Comparison of ENCODE assay signal across 8 cellular contexts in genomic region chr17:36602924-36603384, GRCh38. TPM values are rescaled to one million over a fixed set of nuclear protein-coding genes. Genes with fewer than 3 reads are reported as not detected.
DNase-seq lines count a peak whose midpoint lies in the region; ATAC-seq and TF ChIP-seq lines count a peak whose summit lies in the region.

No MANE protein-coding gene starts in this region.

- H3K27ac ChIP-seq in SJSA1 (no peak overlapping the region), trophoblast cell (ENCODE audit: low read depth, low read length) (no peak overlapping the region), upper lobe of right lung (no peak overlapping the region)

- no peak overlapping the region for H3K9ac ChIP-seq in trophoblast cell (ENCODE audit: low read length)

- peak; percentile 82 for TF ChIP-seq CTCF in upper lobe of right lung (IDR thresholded peaks at IDR 0.05)

- no peak overlapping the region for H3K18ac ChIP-seq in trophoblast cell (ENCODE audit: low read length)

- peaks cover 18% of the 10 kb centered on the region for H3K36me3 Mint-ChIP-seq in activated naive CD4-positive, alpha-beta T cell treated with anti-CD3 and anti-CD28 coated beads for 36 hours (ENCODE audit: low read depth)

- no peaks in the 10 kb centered on the region for H3K9me3 Mint-ChIP-seq in activated naive CD4-positive, alpha-beta T cell treated with anti-CD3 and anti-CD28 coated beads for 36 hours

- ATAC-seq in upper lobe of right lung: peak; percentile 42
- no peak for ATAC-seq in HG02840 (IDR thresholded peaks at IDR 0.05; ENCODE audit: low FRiP score, unreplicated experiment)

- no peak overlapping the region for H2BK120ac ChIP-seq in trophoblast cell (ENCODE audit: insufficient read depth, low read length, poor library complexity)

- H3K79me2 ChIP-seq in trophoblast cell (ENCODE audit: control insufficient read depth, insufficient read depth, low read length, poor library complexity): peaks cover 7% of the 10 kb centered on the region

- no peak overlapping the region for H3K27ac Mint-ChIP-seq in activated naive CD4-positive, alpha-beta T cell treated with anti-CD3 and anti-CD28 coated beads for 36 hours

- H3K27me3 Mint-ChIP-seq in activated naive CD4-positive, alpha-beta T cell treated with anti-CD3 and anti-CD28 coated beads for 36 hours (ENCODE audit: low read depth): no peaks in the 10 kb centered on the region

- H2AK5ac ChIP-seq in trophoblast cell (ENCODE audit: low read length): no peak overlapping the region

- H3K23ac ChIP-seq in trophoblast cell (ENCODE audit: low read length): no peak overlapping the region

- no peak overlapping the region for H3K14ac ChIP-seq in trophoblast cell (ENCODE audit: low read length)

- no peak overlapping the region for H2BK5ac ChIP-seq in trophoblast cell (ENCODE audit: low read depth, low read length, poor library complexity)

- peaks cover 14% of the 10 kb centered on the region for H3K4me1 ChIP-seq in SJSA1 (replicated peaks)
- H3K4me1 ChIP-seq in trophoblast cell (ENCODE audit: control insufficient read depth in 1 of 2, insufficient read depth in 2 of 2, low read length in 2 of 2): peaks cover 7 to 12% of the 10 kb centered on the region in 2 experiments
- peaks cover 13% of the 10 kb centered on the region for H3K4me1 ChIP-seq in upper lobe of right lung

- no CpG with 5 or more reads among the region's 5 CpGs for WGBS in trophoblast cell (ENCODE audit: extremely low coverage, insufficient coverage, insufficient read length)

- H2BK12ac ChIP-seq in trophoblast cell (ENCODE audit: low read length): no peak overlapping the region

- H3K4me3 ChIP-seq in SJSA1 (peak overlapping the region; percentile 76), trophoblast cell (ENCODE audit: low read depth, low read length) (no peak overlapping the region), upper lobe of right lung (peak overlapping the region; percentile 85)

- H3K27me3 ChIP-seq in SJSA1 (replicated peaks): no peaks in the 10 kb centered on the region
- no peaks in the 10 kb centered on the region for H3K27me3 ChIP-seq in trophoblast cell (ENCODE audit: insufficient read depth, low read length)
- no peaks in the 10 kb centered on the region for H3K27me3 ChIP-seq in upper lobe of right lung

- no peak overlapping the region for H4K12ac ChIP-seq in trophoblast cell (ENCODE audit: low read depth, low read length)

- H2AFZ ChIP-seq in trophoblast cell (ENCODE audit: insufficient read depth, low read length, poor library complexity): no peak overlapping the region

- no peak overlapping the region for H4K8ac ChIP-seq in trophoblast cell (ENCODE audit: low read depth, low read length)

- H3K4me1 Mint-ChIP-seq in activated naive CD4-positive, alpha-beta T cell treated with anti-CD3 and anti-CD28 coated beads for 36 hours (ENCODE audit: low read depth): peaks cover 39% of the 10 kb centered on the region

- no peak overlapping the region for H4K91ac ChIP-seq in trophoblast cell (ENCODE audit: low read depth, low read length)

- peak overlapping the region; percentile 92 for H3K4me2 ChIP-seq in trophoblast cell (ENCODE audit: low read length)

- H3K4ac ChIP-seq in trophoblast cell (ENCODE audit: low read depth, low read length): no peak overlapping the region

- CTCF ChIA-PET in activated naive CD4-positive, alpha-beta T cell treated with anti-CD3 and anti-CD28 coated beads for 36 hours (lab: Charles Lee): interaction anchor here (0.6 to 3.9 kb wide), 23 partner anchors 10 to 838 kb away, joined by 3 to 33 read pairs (median 4); partner anchors contain the start of gene DHRS11

- intact Hi-C loops in activated naive CD4-positive, alpha-beta T cell treated with anti-CD3 and anti-CD28 coated beads for 36 hours (cut with micrococcal nuclease): loop anchor here (1.0 to 5.0 kb wide), 5 partner anchors 58 to 803 kb away; partner anchors contain the start of genes ACACA, GGNBP2, MYO19 and PIGW
- intact Hi-C loops in upper lobe of right lung (cut with DNase I): no loop called here

- peak; percentile 74 for DNase-seq in DMS53 (lab: John Stamatoyannopoulos, UW)
- peak; percentile 73 for DNase-seq in LHCN-M2 (ENCODE audit: low read depth)
- DNase-seq in SJSA1 (ENCODE audit: low read depth in 1 of 2, low spot score in 2 of 2): peak; percentile 60 to 74
- DNase-seq in activated naive CD4-positive, alpha-beta T cell treated with anti-CD3 and anti-CD28 coated beads for 36 hours: peak; percentile 82
- DNase-seq in glomerular visceral epithelial cell (ENCODE audit: extremely low spot score): peak; percentile 78
- peak; percentile 23 to 74 for DNase-seq in trophoblast cell
- peak; percentile 66 for DNase-seq in upper lobe of right lung

- peaks cover 8% of the 10 kb centered on the region for H3K79me1 ChIP-seq in trophoblast cell (ENCODE audit: low read length)

- H3K9me3 ChIP-seq in SJSA1 (replicated peaks) (no peaks in the 10 kb centered on the region), trophoblast cell (ENCODE audit: insufficient read depth, low read depth, low read length) (no peaks in the 10 kb centered on the region), upper lobe of right lung (no peaks in the 10 kb centered on the region)

- H3K36me3 ChIP-seq in SJSA1 (peaks cover 12% of the 10 kb centered on the region; the same call in 1 of the 2 replicates), trophoblast cell (ENCODE audit: control insufficient read depth in 1 of 2, insufficient read depth in 2 of 2, low read length in 2 of 2) (peaks cover 1 to 4% of the 10 kb centered on the region in 2 experiments), upper lobe of right lung (no peaks in the 10 kb centered on the region)

- peak overlapping the region; percentile 87 for H3K4me3 Mint-ChIP-seq in activated naive CD4-positive, alpha-beta T cell treated with anti-CD3 and anti-CD28 coated beads for 36 hours

RNA-seq across cellular contexts. Expression of gene MRM1, which starts 1.6 kb away (rescaled TPM):
- 10.8 and 11.2 TPM in 2 replicates for total RNA-seq in LHCN-M2 (2014; rRNA removed)
- polyA plus RNA-seq in LHCN-M2 (2012): 4.0 TPM
- total RNA-seq in SJSA1 (2014; rRNA removed; shearing (Covaris generic)): 8.5 and 12.8 TPM in 2 replicates
- 10 to 100 TPM; 11.0 to 11.3 TPM for total RNA-seq in activated naive CD4-positive, alpha-beta T cell treated with anti-CD3 and anti-CD28 coated beads for 36 hours
- 0.86 and 1.1 TPM in 2 replicates for polyA plus RNA-seq in trophoblast cell (2013)
- total RNA-seq in upper lobe of right lung: 5.6 TPM

RNA-seq across cellular contexts. Expression of gene DHRS11, which starts 11.3 kb away (rescaled TPM):
- 8.7 and 9.3 TPM in 2 replicates for total RNA-seq in LHCN-M2 (2014; rRNA removed)
- polyA plus RNA-seq in LHCN-M2 (2012): 8.4 TPM
- total RNA-seq in SJSA1 (2014; rRNA removed; shearing (Covaris generic)): 6.5 and 8.0 TPM in 2 replicates
- 1 to 10 TPM; 8.4 to 9.8 TPM for total RNA-seq in activated naive CD4-positive, alpha-beta T cell treated with anti-CD3 and anti-CD28 coated beads for 36 hours
- polyA plus RNA-seq in trophoblast cell (2013): 5.6 and 5.7 TPM in 2 replicates
- 5.7 TPM for total RNA-seq in upper lobe of right lung

RNA-seq across cellular contexts. Expression of gene GGNBP2, which starts 58.2 kb away (rescaled TPM):
- total RNA-seq in LHCN-M2 (2014; rRNA removed) (44.2 and 60.1 TPM in 2 replicates), upper lobe of right lung (81.7 TPM)
- polyA plus RNA-seq in LHCN-M2 (2012): 29.5 TPM
- total RNA-seq in SJSA1 (2014; rRNA removed; shearing (Covaris generic)): 47.6 and 54.0 TPM in 2 replicates
- 10 to 100 TPM; 96.2 to 99.9 TPM for total RNA-seq in activated naive CD4-positive, alpha-beta T cell treated with anti-CD3 and anti-CD28 coated beads for 36 hours
- 61.1 and 62.0 TPM in 2 replicates for polyA plus RNA-seq in trophoblast cell (2013)
